In the genomic region with DNA sequence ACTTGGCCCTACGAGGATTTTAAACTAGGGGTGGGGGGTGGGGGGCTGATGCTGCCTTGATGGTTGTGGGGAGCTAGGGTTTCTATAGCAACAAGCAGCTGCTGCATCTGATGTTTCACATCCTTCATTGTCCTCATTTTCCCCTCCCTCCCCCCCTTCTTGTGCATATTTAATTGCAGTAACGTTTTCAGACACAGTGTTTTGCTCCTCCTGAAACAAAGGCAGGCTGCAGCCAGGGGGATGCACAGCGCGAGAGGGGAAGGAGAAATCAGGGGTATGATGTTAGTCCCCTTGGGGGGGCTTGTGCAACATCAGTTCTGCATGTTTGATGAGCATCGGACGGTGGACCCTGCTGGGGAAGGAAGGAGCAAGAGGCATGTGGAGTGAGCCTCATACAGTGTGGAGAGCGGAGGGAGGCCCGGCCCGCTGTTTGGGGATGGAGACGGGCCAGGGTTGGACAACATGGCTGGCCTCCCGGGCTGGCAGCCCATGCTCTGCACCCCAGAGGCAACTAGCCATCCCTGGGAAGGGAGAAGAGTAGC, we compare ENCODE assay signal across 16 cellular contexts.
DNase-seq lines count a peak whose midpoint lies in the region; ATAC-seq and TF ChIP-seq lines count a peak whose summit lies in the region.
"Had no signal": no experiment of that assay in that cellular context is flagged by ENCODE, and none has a peak within 500 bp of the region (broad histone marks: within the 10 kb centered on the region; RNA-seq: fewer than 3 reads in every experiment).

No MANE protein-coding gene starts in this region.

- ATAC-seq in PC-3 (no peak), GM21360 (IDR thresholded peaks at IDR 0.05; ENCODE audit: unreplicated experiment) (no peak)

- TF ChIP-seq CTCF in BE2C (IDR thresholded peaks at IDR 0.05; ENCODE audit: low read depth, low read length) (no peak), neural progenitor cell (IDR thresholded peaks at IDR 0.05) (no peak), PC-3 (conservative IDR thresholded peaks at IDR 0.05; ENCODE audit: low read depth, low read length) (no peak), MM.1S (IDR thresholded peaks at IDR 0.05; ENCODE audit: low read length) (no peak)

- H2AFZ ChIP-seq in neural progenitor cell (replicated peaks): no peak overlapping the region
- H2AFZ ChIP-seq in PC-3 (ENCODE audit: low read length): no peak overlapping the region
- H2AFZ ChIP-seq in MM.1S (ENCODE audit: low read length): no peak overlapping the region

- H3K4me1 ChIP-seq in BE2C (peaks cover 10% of the 10 kb centered on the region; the same call in 1 of the 2 replicates), neural progenitor cell (peaks cover 13% of the 10 kb centered on the region), PC-3 (ENCODE audit: insufficient read depth, low read length) (no peaks in the 10 kb centered on the region), MM.1S (ENCODE audit: low read length) (no peaks in the 10 kb centered on the region)
- H3K4me1 ChIP-seq: right lobe of liver had no signal

- POLR2A ChIA-PET in PC-3 (lab: Charles Lee; ENCODE audit: unreplicated experiment): no interaction called here

- H3K9me2 ChIP-seq in PC-3 (replicated peaks; ENCODE audit: low read length) (no peaks in the 10 kb centered on the region), MM.1S (replicated peaks; ENCODE audit: insufficient read depth, low read length) (no peaks in the 10 kb centered on the region)

- H3K36me3 Mint-ChIP-seq in neural progenitor cell: no peaks in the 10 kb centered on the region

- H3K9me3 ChIP-seq in BE2C (no peaks in the 10 kb centered on the region), neural progenitor cell (ENCODE audit: low read depth) (no peaks in the 10 kb centered on the region), PC-3 (ENCODE audit: low read length) (no peaks in the 10 kb centered on the region), MM.1S (replicated peaks; ENCODE audit: insufficient read depth, low read length) (no peaks in the 10 kb centered on the region)
- H3K9me3 ChIP-seq: right lobe of liver, upper lobe of left lung had no signal

- DNase-seq in BE2C (no peak), NCI-H1417 (lab: John Stamatoyannopoulos, UW) (peak; percentile 27 to 98 (median 85)), caudate nucleus (lab: John Stamatoyannopoulos, UW) (peak in 57 of 61 donors; percentile 21 to 90 (median 75)), neural progenitor cell (ENCODE audit: low spot score) (no peak), PC-3 (no peak), MM.1S (no peak), DMS 273 (lab: John Stamatoyannopoulos, UW; ENCODE audit: unreplicated experiment) (no peak)
- DNase-seq: activated CD4-positive, alpha-beta T cell treated with anti-CD3 and anti-CD28 coated beads for 4 hours; central memory CD4-positive, alpha-beta T cell; effector memory CD4-positive, alpha-beta T cell; NCI-H2081; stimulated activated naive CD4-positive, alpha-beta T cell treated with Interleukin-2 at 50 U/mL for 16 hours; SW 1271 had no signal

- CTCF ChIA-PET in PC-3 (lab: Charles Lee): no interaction called here

- peaks cover 9% of the 10 kb centered on the region for H3F3A ChIP-seq in neural progenitor cell (ENCODE audit: low read depth)
- no peaks in the 10 kb centered on the region for H3F3A ChIP-seq in PC-3 (ENCODE audit: low read length, unreplicated experiment)
- no peaks in the 10 kb centered on the region for H3F3A ChIP-seq in MM.1S (ENCODE audit: insufficient read depth, low read length)

- no peak overlapping the region for H3K4me3 Mint-ChIP-seq in neural progenitor cell

- intact Hi-C loops in PC-3 (cut with micrococcal nuclease): no loop called here

- H3K27me3 Mint-ChIP-seq in neural progenitor cell (ENCODE audit: insufficient read depth, low read depth): peaks cover 36% of the 10 kb centered on the region

- peaks cover 2% of the 10 kb centered on the region for H3K9me3 Mint-ChIP-seq in neural progenitor cell

- peak overlapping the region; percentile 40 for H3K4me3 ChIP-seq in BE2C (ENCODE audit: low read depth, low read length)
- no peak overlapping the region for H3K4me3 ChIP-seq in neural progenitor cell
- no peak overlapping the region for H3K4me3 ChIP-seq in PC-3 (ENCODE audit: low read length)
- no peak overlapping the region for H3K4me3 ChIP-seq in MM.1S (ENCODE audit: low read length)
- H3K4me3 ChIP-seq: right lobe of liver had no signal

- H3K27ac ChIP-seq in caudate nucleus (ENCODE audit: low read depth, low read length): peak overlapping the region; percentile 92
- H3K27ac ChIP-seq in neural progenitor cell: no peak overlapping the region
- no peak overlapping the region for H3K27ac ChIP-seq in PC-3 (ENCODE audit: low read length)
- H3K27ac ChIP-seq in MM.1S (ENCODE audit: low read length): no peak overlapping the region
- H3K27ac ChIP-seq: right lobe of liver, upper lobe of left lung had no signal

- H3K9ac ChIP-seq in neural progenitor cell: no peak overlapping the region
- no peak overlapping the region for H3K9ac ChIP-seq in PC-3 (ENCODE audit: low read length)
- H3K9ac ChIP-seq in MM.1S (ENCODE audit: low read length): no peak overlapping the region

- peak overlapping the region; percentile 83 for H3K27ac Mint-ChIP-seq in neural progenitor cell

- H3K79me2 ChIP-seq in neural progenitor cell (ENCODE audit: low read depth) (no peaks in the 10 kb centered on the region), PC-3 (ENCODE audit: low read length) (no peaks in the 10 kb centered on the region), MM.1S (ENCODE audit: low read length) (no peaks in the 10 kb centered on the region)

- H4K20me1 ChIP-seq in neural progenitor cell (ENCODE audit: low read depth) (no peaks in the 10 kb centered on the region), PC-3 (ENCODE audit: low read length) (no peaks in the 10 kb centered on the region), MM.1S (ENCODE audit: insufficient read depth, low read length) (no peaks in the 10 kb centered on the region)

- H3K36me3 ChIP-seq in BE2C: no peaks in the 10 kb centered on the region
- no peaks in the 10 kb centered on the region for H3K36me3 ChIP-seq in neural progenitor cell
- H3K36me3 ChIP-seq in PC-3 (ENCODE audit: low read depth, low read length): no peaks in the 10 kb centered on the region
- no peaks in the 10 kb centered on the region for H3K36me3 ChIP-seq in MM.1S (replicated peaks; ENCODE audit: insufficient read depth, low read length)
- H3K36me3 ChIP-seq: right lobe of liver, upper lobe of left lung had no signal

- no peak overlapping the region for H3K4me2 ChIP-seq in neural progenitor cell
- no peak overlapping the region for H3K4me2 ChIP-seq in PC-3 (ENCODE audit: low read length)
- no peak overlapping the region for H3K4me2 ChIP-seq in MM.1S (ENCODE audit: low read depth, low read length)

- H3K27me3 ChIP-seq in BE2C (no peaks in the 10 kb centered on the region), neural progenitor cell (no peaks in the 10 kb centered on the region), PC-3 (ENCODE audit: low read length) (peaks cover 90% of the 10 kb centered on the region), MM.1S (replicated peaks; ENCODE audit: insufficient read depth, low read length) (peaks cover 80% of the 10 kb centered on the region)
- H3K27me3 ChIP-seq: right lobe of liver, upper lobe of left lung had no signal

- no TSS peak for BruUV-seq in PC-3 (replicated peaks; lab: Mats Ljungman, UMichigan)

- peaks cover 52% of the 10 kb centered on the region for H3K4me1 Mint-ChIP-seq in neural progenitor cell

Comparison
In these comparisons a context has a peak if more than half of its experiments do, and no peak if none do; other contexts are left out.
1. DNase-seq: peak in NCI-H1417 (3 of 3) and caudate nucleus (57 of 61); none in BE2C (single experiment), neural progenitor cell (single experiment), PC-3 (single experiment), MM.1S (single experiment) and DMS 273 (single experiment).